ENCODE assay signal across 12 cellular contexts in the genomic region with DNA sequence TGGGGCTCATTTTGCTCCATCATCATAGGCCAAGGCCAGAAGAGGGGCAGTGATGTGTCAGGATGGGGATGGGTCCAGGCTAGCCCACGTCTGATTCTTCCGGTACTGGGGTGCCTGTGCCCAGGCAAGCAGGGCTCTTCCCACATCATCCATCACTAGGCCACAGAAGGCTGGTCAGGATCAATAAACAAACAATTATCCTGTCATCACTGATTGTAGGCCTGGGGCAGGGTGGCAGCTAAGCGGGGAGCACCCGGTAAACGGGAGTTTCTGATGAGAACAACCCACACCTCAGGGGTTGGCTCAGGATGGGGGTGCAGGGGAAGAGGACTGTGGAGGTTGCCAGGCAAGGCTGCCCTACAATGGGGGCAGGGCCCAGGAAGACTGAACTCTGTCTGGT. TPM values are rescaled to one million over a fixed set of nuclear protein-coding genes. Genes with fewer than 3 reads are reported as not detected.
DNase-seq lines count a peak whose midpoint lies in the region; ATAC-seq lines count a peak whose summit lies in the region.
"Had no signal": no experiment of that assay in that cellular context is flagged by ENCODE, and none has a peak within 500 bp of the region (broad histone marks: within the 10 kb centered on the region; RNA-seq: fewer than 3 reads in every experiment).

No MANE protein-coding gene starts in this region.

- DNase-seq in NCI-H2227 (lab: John Stamatoyannopoulos, UW; ENCODE audit: unreplicated experiment) (peak; percentile 14), NCI-H2227 treated with DMSO at 0.1 percent for 48 hours (lab: John Stamatoyannopoulos, UW) (no peak), NCI-H69 (lab: John Stamatoyannopoulos, UW) (peak; percentile 23), mesendoderm (no peak), Kasumi-1 (lab: John Stamatoyannopoulos, UW) (no peak), HAP-1 (ENCODE audit: low spot score in 2 of 2) (no peak)
- DNase-seq: ACHN, DMS79 had no signal

- H3K9ac ChIP-seq in mesendoderm (ENCODE audit: low read length) = no peak overlapping the region

- H3K27me3 ChIP-seq in mesendoderm (ENCODE audit: insufficient read depth, low read length, poor library complexity) (no peaks in the 10 kb centered on the region), HAP-1 (ENCODE audit: low read depth) (no peaks in the 10 kb centered on the region)

- no peaks in the 10 kb centered on the region for H3K36me3 ChIP-seq in mesendoderm (ENCODE audit: control insufficient read depth, insufficient read depth, low read length)
- H3K36me3 ChIP-seq in HAP-1 (replicated peaks) = no peaks in the 10 kb centered on the region

- H3K4me3 ChIP-seq in mesendoderm (ENCODE audit: low read length) = no peak overlapping the region
- no peak overlapping the region for H3K4me3 ChIP-seq in HAP-1

- no peak overlapping the region for H3K4ac ChIP-seq in mesendoderm (ENCODE audit: low read depth, low read length)

- H2BK120ac ChIP-seq in mesendoderm (ENCODE audit: low read depth, low read length) = no peak overlapping the region

- no peaks in the 10 kb centered on the region for H3K79me2 ChIP-seq in mesendoderm (ENCODE audit: control insufficient read depth, insufficient read depth, low read length)

- no peak overlapping the region for H4K8ac ChIP-seq in mesendoderm (ENCODE audit: low read depth, low read length)

- H3K18ac ChIP-seq in mesendoderm (ENCODE audit: low read length) = peak overlapping the region; percentile 10

- peak overlapping the region; percentile 58 for H3K27ac ChIP-seq in mesendoderm (ENCODE audit: low read depth, low read length)
- H3K27ac ChIP-seq: C4-2B had no signal

- H3K4me1 ChIP-seq in mesendoderm (ENCODE audit: control insufficient read depth, low read depth, low read length) (peaks cover 19% of the 10 kb centered on the region), HAP-1 (peaks cover 66% of the 10 kb centered on the region)

- H2BK5ac ChIP-seq in mesendoderm (ENCODE audit: low read length) = peak overlapping the region; percentile 40

- in situ Hi-C loops in HAP-1 (cut with MboI; ENCODE audit: low sequenced_read_pairs) = no loop called here

- no peak overlapping the region for H2AK5ac ChIP-seq in mesendoderm (ENCODE audit: low read length)

- H3K4me2 ChIP-seq in mesendoderm (ENCODE audit: low read length) = no peak overlapping the region

- H3K23ac ChIP-seq in mesendoderm (ENCODE audit: low read length) = no peak overlapping the region

- peak overlapping the region; percentile 85 for H3K56ac ChIP-seq in mesendoderm (ENCODE audit: low read length)

- H3K79me1 ChIP-seq in mesendoderm (ENCODE audit: low read length) = no peaks in the 10 kb centered on the region

- H4K5ac ChIP-seq in mesendoderm (ENCODE audit: low read length) = no peak overlapping the region

- H3K9me3 ChIP-seq in HAP-1 = no peaks in the 10 kb centered on the region

- H2BK15ac ChIP-seq in mesendoderm (replicated peaks; ENCODE audit: low read depth) = no peak overlapping the region

- ATAC-seq in HG03108 (IDR thresholded peaks at IDR 0.05; ENCODE audit: unreplicated experiment) (no peak), GM21447 (IDR thresholded peaks at IDR 0.05; ENCODE audit: unreplicated experiment) (no peak)
- ATAC-seq: HepG2 had no signal

- WGBS in mesendoderm (ENCODE audit: extremely low coverage, insufficient coverage, low lambda C conversion rate) = no CpG with 5 or more reads among the region's 5 CpGs

RNA-seq across cellular contexts. Expression of gene CACNA2D2, which starts 18.1 kb away (rescaled TPM):
- polyA plus RNA-seq in mesendoderm (2013, experiment 1 of 2) = 4.1 TPM
- 3.7 TPM for polyA plus RNA-seq in mesendoderm (2013, experiment 2 of 2)
- polyA plus RNA-seq: HepG2 had no signal

RNA-seq across cellular contexts. Expression of gene C3orf18, which starts 46.0 kb away (rescaled TPM):
- 1.9 TPM for polyA plus RNA-seq in mesendoderm (2013, experiment 1 of 2)
- 1.9 TPM for polyA plus RNA-seq in mesendoderm (2013, experiment 2 of 2)

RNA-seq across cellular contexts. Expression of gene HEMK1, which starts 47.8 kb away (rescaled TPM):
- 5.3 TPM for polyA plus RNA-seq in mesendoderm (2013, experiment 1 of 2)
- polyA plus RNA-seq in mesendoderm (2013, experiment 2 of 2) = 5.4 TPM

Comparison
In these comparisons a context has a peak if more than half of its experiments do, and no peak if none do; other contexts are left out.
1. DNase-seq: peak in NCI-H2227 (single experiment) and NCI-H69 (single experiment); none in NCI-H2227 treated with DMSO at 0.1 percent for 48 hours (single experiment), mesendoderm (single experiment), Kasumi-1 (0 of 2) and HAP-1 (0 of 2).